In the genomic region with DNA sequence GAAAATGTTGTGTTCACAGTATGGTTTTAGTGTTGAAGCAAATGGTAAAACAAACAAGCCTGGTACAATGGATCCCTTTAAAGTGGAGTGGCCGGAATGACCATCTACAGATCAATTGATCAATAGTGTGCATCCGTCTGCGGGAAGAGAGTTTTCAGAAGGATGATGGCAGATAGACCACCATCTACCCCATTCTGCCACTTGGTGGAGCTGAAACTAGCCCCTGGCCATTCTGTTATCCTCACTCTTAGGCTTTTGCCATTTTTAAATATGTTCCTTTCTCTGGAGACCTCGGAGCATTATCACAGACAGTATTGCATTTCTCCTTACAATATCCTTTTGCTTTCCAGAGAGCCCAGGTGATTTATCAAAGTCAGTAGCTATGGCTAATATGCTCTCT, we compare ENCODE assay signal across 18 cellular contexts.
A peak's percentile ranks its signal among the peaks of the same experiment; 100 is the strongest.
DNase-seq lines count a peak whose midpoint lies in the region; ATAC-seq and TF ChIP-seq lines count a peak whose summit lies in the region.
"Had no signal": no experiment of that assay in that cellular context is flagged by ENCODE, and none has a peak within 500 bp of the region (broad histone marks: within the 10 kb centered on the region; RNA-seq: fewer than 3 reads in every experiment).

No MANE protein-coding gene starts in this region.

- no peak overlapping the region for H3K27ac Mint-ChIP-seq in chondrocyte (ENCODE audit: unreplicated experiment)
- H3K27ac Mint-ChIP-seq: activated naive CD8-positive, alpha-beta T cell treated with anti-CD3 and anti-CD28 coated beads for 36 hours; activated T-helper 1 cell treated with anti-CD3 and anti-CD28 coated beads, Interleukin-12 subunit alpha, Interleukin-12 subunit beta, Interleukin-2, Interleukin-4 antibody, amounts not matched to agents 30 ng/mL and 10 ng/mL and 1 ng/mL, durations not matched to agents 14 hours and 24 hours and 36 hours; CD8-positive, alpha-beta memory T cell; IgD-negative memory B cell; mesothelial cell of epicardium had no signal

- H3K9me2 ChIP-seq in HCT116 (ENCODE audit: insufficient read depth) = no peaks in the 10 kb centered on the region

- no peaks in the 10 kb centered on the region for H4K20me1 ChIP-seq in HCT116 (ENCODE audit: insufficient read depth)
- H4K20me1 ChIP-seq in osteoblast (ENCODE audit: insufficient read depth, low read length) = no peaks in the 10 kb centered on the region

- 0 out of 2 replicates have a peak, but pooled peaks have one; percentile 52 for ATAC-seq in HCT116
- ATAC-seq: sciatic nerve had no signal

- H3K27me3 Mint-ChIP-seq in chondrocyte (ENCODE audit: low read depth) = no peaks in the 10 kb centered on the region
- H3K27me3 Mint-ChIP-seq: activated naive CD8-positive, alpha-beta T cell treated with anti-CD3 and anti-CD28 coated beads for 36 hours; IgD-negative memory B cell had no signal

- RAD21 ChIA-PET in HCT116 (lab: Charles Lee; ENCODE audit: low non-redundant PET in 1 of 2, low total read pairs in 2 of 2, uncharacterized antibody in 2 of 2, unreplicated experiment in 2 of 2) = no interaction called here

- no peaks in the 10 kb centered on the region for H3K36me3 Mint-ChIP-seq in chondrocyte (ENCODE audit: low read depth)
- H3K36me3 Mint-ChIP-seq: activated naive CD8-positive, alpha-beta T cell treated with anti-CD3 and anti-CD28 coated beads for 36 hours; CD8-positive, alpha-beta memory T cell; IgD-negative memory B cell; mesothelial cell of epicardium had no signal

- CTCF ChIA-PET in HCT116 (lab: Charles Lee) = no interaction called here

- intact Hi-C loops in HCT116 (cut with micrococcal nuclease) = no loop called here
- intact Hi-C loops in adrenal gland (cut with DNase I) = no loop called here

- TF ChIP-seq POLR2A in HCT116 (IDR thresholded peaks at IDR 0.05; ENCODE audit: borderline replicate concordance, extremely low read depth, insufficient read depth, insufficient read length) = no peak
- no peak for TF ChIP-seq POLR2A in adrenal gland (IDR thresholded peaks at IDR 0.05)

- no peak overlapping the region for H3K27ac ChIP-seq in HCT116 (ENCODE audit: low read depth, low read length)
- H3K27ac ChIP-seq in osteoblast (ENCODE audit: low read depth, low read length) = no peak overlapping the region
- H3K27ac ChIP-seq in adrenal gland = no peak overlapping the region

- H3K4me1 ChIP-seq in HCT116 (ENCODE audit: control insufficient read depth in 1 of 2, insufficient read depth in 2 of 2, low read length in 2 of 2) (no peaks in the 10 kb centered on the region), osteoblast (ENCODE audit: insufficient read depth, low read length) (no peaks in the 10 kb centered on the region), adrenal gland (replicated peaks in 1 of 2) (no peaks in the 10 kb centered on the region)

- DNase-seq in NCI-H82 (lab: John Stamatoyannopoulos, UW) (peak; percentile 10), NCI-H82 treated with DMSO at 0.1 percent for 48 hours (lab: John Stamatoyannopoulos, UW; ENCODE audit: unreplicated experiment) (no peak), HCT116 (ENCODE audit: low read depth, low spot score) (no peak), chondrocyte (ENCODE audit: low spot score) (no peak), osteoblast (ENCODE audit: insufficient read length, low spot score, missing footprints) (no peak), T1000 (lab: John Stamatoyannopoulos, UW) (no peak), NCI-H1417 treated with DMSO at 0.1 percent for 48 hours (lab: John Stamatoyannopoulos, UW) (no peak), adrenal gland (no peak)
- DNase-seq: activated naive CD8-positive, alpha-beta T cell treated with anti-CD3 and anti-CD28 coated beads for 36 hours; CD8-positive, alpha-beta memory T cell; effector CD4-positive, alpha-beta T cell; Right ventricle myocardium superior; stimulated activated CD4-positive, alpha-beta T cell treated with anti-CD3 and anti-CD28 coated beads, Interleukin-2, amount 100 ng/mL, for 24 hours; T-helper 1 cell had no signal

- no peak overlapping the region for H3K9ac ChIP-seq in HCT116 (ENCODE audit: low read length)

- no peak overlapping the region for H3K4me3 ChIP-seq in HCT116 (replicated peaks in 1 of 2; ENCODE audit: low read depth in 1 of 2, low read length in 2 of 2)
- H3K4me3 ChIP-seq in osteoblast (ENCODE audit: insufficient read depth, low read length) = no peak overlapping the region
- no peak overlapping the region for H3K4me3 ChIP-seq in adrenal gland

- 78 to 91% (median 81%) methylated on average over 4 of the region's 4 CpGs for WGBS in adrenal gland, 4 donors

- no peaks in the 10 kb centered on the region for H3K36me3 ChIP-seq in HCT116 (ENCODE audit: control insufficient read depth in 1 of 2, insufficient read depth in 2 of 2, low read length in 2 of 2)
- no peaks in the 10 kb centered on the region for H3K36me3 ChIP-seq in osteoblast (ENCODE audit: insufficient read depth, low read length)
- no peaks in the 10 kb centered on the region for H3K36me3 ChIP-seq in adrenal gland (replicated peaks in 1 of 2)

- H3K9me3 Mint-ChIP-seq in chondrocyte (ENCODE audit: low read depth) = no peaks in the 10 kb centered on the region
- H3K9me3 Mint-ChIP-seq: activated naive CD8-positive, alpha-beta T cell treated with anti-CD3 and anti-CD28 coated beads for 36 hours; activated T-helper 1 cell treated with anti-CD3 and anti-CD28 coated beads, Interleukin-12 subunit alpha, Interleukin-12 subunit beta, Interleukin-2, Interleukin-4 antibody, amounts not matched to agents 30 ng/mL and 10 ng/mL and 1 ng/mL, durations not matched to agents 14 hours and 24 hours and 36 hours; CD8-positive, alpha-beta memory T cell; mesothelial cell of epicardium had no signal

- H3K4me2 ChIP-seq in HCT116 (ENCODE audit: low read length) (no peak overlapping the region), osteoblast (ENCODE audit: insufficient read depth, low read length) (no peak overlapping the region)

- no peak overlapping the region for H3K4me3 Mint-ChIP-seq in chondrocyte (ENCODE audit: unreplicated experiment)
- H3K4me3 Mint-ChIP-seq: activated naive CD8-positive, alpha-beta T cell treated with anti-CD3 and anti-CD28 coated beads for 36 hours; activated T-helper 1 cell treated with anti-CD3 and anti-CD28 coated beads, Interleukin-12 subunit alpha, Interleukin-12 subunit beta, Interleukin-2, Interleukin-4 antibody, amounts not matched to agents 30 ng/mL and 10 ng/mL and 1 ng/mL, durations not matched to agents 14 hours and 24 hours and 36 hours; CD8-positive, alpha-beta memory T cell; mesothelial cell of epicardium had no signal

- TF ChIP-seq CTCF in HCT116 (IDR thresholded peaks at IDR 0.05 in 2 of 3, conservative IDR thresholded peaks at IDR 0.05 in 1 of 3; ENCODE audit: borderline replicate concordance in 1 of 3, insufficient read depth in 1 of 3, low read depth in 2 of 3, low read length in 2 of 3) (peak in 2 of 3 experiments; percentile 16 to 18; a peak in 1 of 6 replicates), chondrocyte (IDR thresholded peaks at IDR 0.05) (peak; percentile 31), osteoblast (IDR thresholded peaks at IDR 0.05; ENCODE audit: extremely low read depth, low read depth, low read length) (peak; percentile 30), adrenal gland (IDR thresholded peaks at IDR 0.05) (no peak)

- H3K9me3 ChIP-seq in HCT116 (ENCODE audit: control insufficient read depth in 1 of 2, insufficient read depth in 1 of 2, low read depth in 1 of 2, low read length in 2 of 2) (no peaks in the 10 kb centered on the region), osteoblast (ENCODE audit: low read depth, low read length) (no peaks in the 10 kb centered on the region), adrenal gland (replicated peaks in 1 of 3) (no peaks in the 10 kb centered on the region)

- peaks cover 25% of the 10 kb centered on the region for H3K27me3 ChIP-seq in HCT116 (ENCODE audit: insufficient read depth, low read length)
- no peaks in the 10 kb centered on the region for H3K27me3 ChIP-seq in osteoblast (ENCODE audit: insufficient read depth, low read length)
- H3K27me3 ChIP-seq in adrenal gland = no peaks in the 10 kb centered on the region

- H3K79me2 ChIP-seq in HCT116 (ENCODE audit: insufficient read depth, low read length) = no peaks in the 10 kb centered on the region
- H3K79me2 ChIP-seq in osteoblast (ENCODE audit: insufficient read depth, low read length) = no peaks in the 10 kb centered on the region

- BruUV-seq in HCT116 (replicated peaks; lab: Mats Ljungman, UMichigan) = no TSS peak

- peaks cover 4% of the 10 kb centered on the region for H3K4me1 Mint-ChIP-seq in chondrocyte (ENCODE audit: low read depth)
- H3K4me1 Mint-ChIP-seq: CD8-positive, alpha-beta memory T cell; IgD-negative memory B cell had no signal

- POLR2A ChIA-PET in HCT116 (lab: Charles Lee) = no interaction called here

- H2AFZ ChIP-seq in HCT116 (ENCODE audit: low read depth, low read length, poor library complexity, severe bottlenecking) = no peak overlapping the region
- H2AFZ ChIP-seq in osteoblast (ENCODE audit: low read length) = no peak overlapping the region

- TF ChIP-seq RAD21 in HCT116 (IDR thresholded peaks at IDR 0.05; ENCODE audit: low read depth) = no peak

TF ChIP-seq in HCT116, 20 proteins besides CTCF, POLR2A, EP300 and RAD21:
- no peak for TF ChIP-seq SP1 (IDR thresholded peaks at IDR 0.05; ENCODE audit: low read depth)
- no peak for TF ChIP-seq CBX3 (IDR thresholded peaks at IDR 0.05; ENCODE audit: low read depth)
- no peak for TF ChIP-seq JUND (IDR thresholded peaks at IDR 0.05)
- TF ChIP-seq, protein P1, sequence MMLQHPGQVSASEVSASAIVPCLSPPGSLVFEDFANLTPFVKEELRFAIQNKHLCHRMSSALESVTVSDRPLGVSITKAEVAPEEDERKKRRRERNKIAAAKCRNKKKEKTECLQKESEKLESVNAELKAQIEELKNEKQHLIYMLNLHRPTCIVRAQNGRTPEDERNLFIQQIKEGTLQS (IDR thresholded peaks at IDR 0.05) = no peak

Comparison
In these comparisons a context has a peak if more than half of its experiments do, and no peak if none do; other contexts are left out.
1. CTCF ChIP-seq: peak in HCT116 (2 of 3), chondrocyte (single experiment) and osteoblast (single experiment); none in adrenal gland (0 of 6).